8 cellular contexts compared by ENCODE assay signal in the genomic region with DNA sequence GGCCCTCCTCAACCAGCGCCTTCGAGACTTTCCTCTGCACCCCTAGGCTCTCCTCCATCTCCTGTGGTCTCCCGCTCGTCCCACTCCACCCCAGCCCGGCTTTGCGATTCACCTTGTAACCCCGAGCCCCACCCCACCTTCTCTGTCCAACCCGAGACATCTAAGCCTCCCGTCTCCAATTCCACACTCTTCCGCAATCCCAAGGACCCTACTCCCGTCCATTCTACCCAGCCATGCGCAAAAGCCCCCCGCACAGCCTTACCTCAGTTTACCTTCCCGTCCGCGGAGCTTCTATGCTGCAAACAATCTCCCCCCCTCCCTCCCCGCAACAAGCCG. TPM values are rescaled to one million over a fixed set of nuclear protein-coding genes. Genes with fewer than 3 reads are reported as not detected.
A peak's percentile ranks its signal among the peaks of the same experiment; 100 is the strongest.
DNase-seq lines count a peak whose midpoint lies in the region; ATAC-seq, FAIRE-seq and TF ChIP-seq lines count a peak whose summit lies in the region.

No MANE protein-coding gene starts in this region.

- peak overlapping the region; percentile 94 for H3K27ac ChIP-seq in hepatocyte

- intact Hi-C loops in activated B cell treated with CpG ODN at 0.5 μM for 24 hours (cut with micrococcal nuclease): no loop called here

- H4K20me1 ChIP-seq in hepatocyte (ENCODE audit: insufficient read depth, poor library complexity, severe bottlenecking): peaks cover 7% of the 10 kb centered on the region

- peaks cover 20% of the 10 kb centered on the region for H3K4me1 ChIP-seq in hepatocyte (ENCODE audit: insufficient read depth)

- peak overlapping the region; percentile 55 for H3K4me3 ChIP-seq in hepatocyte

- H3K4me3 Mint-ChIP-seq in activated B cell treated with CpG ODN at 0.5 μM for 24 hours: peak overlapping the region; percentile 93
- H3K4me3 Mint-ChIP-seq in stimulated activated naive B cell treated with anti-CD40 and anti-IgM and Interleukin-4, amounts not matched to agents 10 μg/mL and 1 μg/mL and 100 μg/mL, for 72 hours: peak overlapping the region; percentile 96 to 99

- no peaks in the 10 kb centered on the region for H3K27me3 ChIP-seq in hepatocyte

- no peaks in the 10 kb centered on the region for H3K9me2 ChIP-seq in hepatocyte (replicated peaks; ENCODE audit: insufficient read depth)

- TF ChIP-seq CTCF in activated B cell treated with CpG ODN at 0.5 μM for 24 hours (IDR thresholded peaks at IDR 0.05) (no peak), hepatocyte (IDR thresholded peaks at IDR 0.05; ENCODE audit: poor library complexity) (no peak)

- peaks cover 62% of the 10 kb centered on the region for H3K4me1 Mint-ChIP-seq in activated B cell treated with CpG ODN at 0.5 μM for 24 hours
- peaks cover 43 to 69% of the 10 kb centered on the region in 2 donors for H3K4me1 Mint-ChIP-seq in stimulated activated naive B cell treated with anti-CD40 and anti-IgM and Interleukin-4, amounts not matched to agents 10 μg/mL and 1 μg/mL and 100 μg/mL, for 72 hours

- peak overlapping the region; percentile 95 for H3K4me2 ChIP-seq in hepatocyte

- H3K36me3 ChIP-seq in hepatocyte (replicated peaks; ENCODE audit: insufficient read depth, low read depth): no peaks in the 10 kb centered on the region

- H3K27me3 Mint-ChIP-seq in activated B cell treated with CpG ODN at 0.5 μM for 24 hours: no peaks in the 10 kb centered on the region
- H3K27me3 Mint-ChIP-seq in stimulated activated naive B cell treated with anti-CD40 and anti-IgM and Interleukin-4, amounts not matched to agents 10 μg/mL and 1 μg/mL and 100 μg/mL, for 72 hours: no peaks in the 10 kb centered on the region

- WGBS in hepatocyte (ENCODE audit: low lambda C conversion rate, missing lambda C conversion rate): 0% methylated on average over 14 of the region's 18 CpGs

- DNase-seq in activated B cell treated with CpG ODN at 0.5 μM for 24 hours (no peak), hepatocyte (ENCODE audit: low spot score) (no peak), RCC 7860 (ENCODE audit: low spot score) (no peak), GOT3 (lab: John Stamatoyannopoulos, UW) (no peak)
- no peak for DNase-seq in stimulated activated naive B cell treated with anti-CD40 and anti-IgM and Interleukin-4, amounts not matched to agents 10 μg/mL and 1 μg/mL and 100 μg/mL, for 72 hours

- POLR2A ChIA-PET in activated B cell treated with CpG ODN at 0.5 μM for 24 hours (lab: Charles Lee): interaction anchor here (0.6 to 6.2 kb wide), 14 partner anchors 12 to 203 kb away, joined by 3 to 134 read pairs (median 4); partner anchors contain the start of genes PGBD2, ZNF672 and ZNF692

- no peaks in the 10 kb centered on the region for H3K9me3 Mint-ChIP-seq in activated B cell treated with CpG ODN at 0.5 μM for 24 hours
- H3K9me3 Mint-ChIP-seq in stimulated activated naive B cell treated with anti-CD40 and anti-IgM and Interleukin-4, amounts not matched to agents 10 μg/mL and 1 μg/mL and 100 μg/mL, for 72 hours: no peaks in the 10 kb centered on the region

- H3K27ac Mint-ChIP-seq in activated B cell treated with CpG ODN at 0.5 μM for 24 hours: peak overlapping the region; percentile 97
- H3K27ac Mint-ChIP-seq in stimulated activated naive B cell treated with anti-CD40 and anti-IgM and Interleukin-4, amounts not matched to agents 10 μg/mL and 1 μg/mL and 100 μg/mL, for 72 hours: peak overlapping the region; percentile 99

- ATAC-seq in GM18502 (IDR thresholded peaks at IDR 0.05; ENCODE audit: poor library complexity, unreplicated experiment): peak; percentile 10
- peak; percentile 5 for ATAC-seq in HG02759 (IDR thresholded peaks at IDR 0.05; ENCODE audit: unreplicated experiment)
- ATAC-seq in activated B cell treated with CpG ODN at 0.5 μM for 24 hours (ENCODE audit: low read depth): peak; percentile 3
- ATAC-seq in stimulated activated naive B cell treated with anti-CD40 and anti-IgM and Interleukin-4, amounts not matched to agents 10 μg/mL and 1 μg/mL and 100 μg/mL, for 72 hours (replicated peaks): peak; percentile 4 to 7
- ATAC-seq in HG02763 (IDR thresholded peaks at IDR 0.05; ENCODE audit: unreplicated experiment): no peak

- peaks cover 47% of the 10 kb centered on the region for H3K36me3 Mint-ChIP-seq in activated B cell treated with CpG ODN at 0.5 μM for 24 hours (ENCODE audit: low read depth)
- peaks cover 23 to 42% of the 10 kb centered on the region in 2 donors for H3K36me3 Mint-ChIP-seq in stimulated activated naive B cell treated with anti-CD40 and anti-IgM and Interleukin-4, amounts not matched to agents 10 μg/mL and 1 μg/mL and 100 μg/mL, for 72 hours

- H3K79me2 ChIP-seq in hepatocyte: peaks cover 48% of the 10 kb centered on the region

- CTCF ChIA-PET in activated B cell treated with CpG ODN at 0.5 μM for 24 hours (lab: Charles Lee): interaction anchor here (1.5 to 3.5 kb wide), 4 partner anchors 13 to 99 kb away, joined by 3 to 29 read pairs (median 16); partner anchors contain the start of genes ZNF672 and ZNF692

- H3K9me3 ChIP-seq in hepatocyte (ENCODE audit: low read depth): no peaks in the 10 kb centered on the region

- no peak for FAIRE-seq in RCC 7860 (lab: Jason Lieb, UNC)

- H2AFZ ChIP-seq in hepatocyte: peak overlapping the region; percentile 67

RNA-seq across cellular contexts. Expression of gene SH3BP5L, which starts 0.2 kb away (rescaled TPM):
- total RNA-seq in activated B cell treated with CpG ODN at 0.5 μM for 24 hours (26.3 and 27.3 TPM in 2 replicates), hepatocyte (13.2 and 17.2 TPM in 2 replicates)
- polyA plus RNA-seq in hepatocyte: 5.3 and 6.5 TPM in 2 replicates

RNA-seq across cellular contexts. Expression of gene ZNF672, which starts 12.5 kb away (rescaled TPM):
- total RNA-seq in activated B cell treated with CpG ODN at 0.5 μM for 24 hours: 47.0 and 52.2 TPM in 2 replicates
- total RNA-seq in hepatocyte: 19.0 and 23.6 TPM in 2 replicates
- polyA plus RNA-seq in hepatocyte: 30.7 and 34.7 TPM in 2 replicates

RNA-seq across cellular contexts. Expression of gene ZNF692, which starts 33.3 kb away (rescaled TPM):
- total RNA-seq in activated B cell treated with CpG ODN at 0.5 μM for 24 hours (36.4 and 40.3 TPM in 2 replicates), hepatocyte (24.2 and 42.1 TPM in 2 replicates)
- polyA plus RNA-seq in hepatocyte: 60.8 and 79.9 TPM in 2 replicates
